16 cellular contexts compared by ENCODE assay signal in genomic region chr13:31154939-31155338, GRCh38. TPM values are rescaled to one million over a fixed set of nuclear protein-coding genes. Genes with fewer than 3 reads are reported as not detected.
DNase-seq lines count a peak whose midpoint lies in the region; ATAC-seq and TF ChIP-seq lines count a peak whose summit lies in the region.
"Had no signal": no experiment of that assay in that cellular context is flagged by ENCODE, and none has a peak within 500 bp of the region (broad histone marks: within the 10 kb centered on the region; RNA-seq: fewer than 3 reads in every experiment).

No MANE protein-coding gene starts in this region.

- BruUV-seq in Calu3 (replicated peaks; lab: Mats Ljungman, UMichigan), result no TSS peak

- H3K36me3 Mint-ChIP-seq in Calu3 (ENCODE audit: insufficient read depth, unreplicated experiment), result peaks cover 55% of the 10 kb centered on the region
- H3K36me3 Mint-ChIP-seq in natural killer cell treated with Interleukin-12 subunit alpha and Interleukin-12 subunit beta and Interleukin-15 and Interleukin-18, amount 100 ng/mL, for 72 hours, result peaks cover 51% of the 10 kb centered on the region

- peaks cover 6% of the 10 kb centered on the region for H3K4me1 Mint-ChIP-seq in Calu3 (ENCODE audit: low read depth, unreplicated experiment)
- peaks cover 21 to 29% of the 10 kb centered on the region in 2 donors for H3K4me1 Mint-ChIP-seq in natural killer cell treated with Interleukin-12 subunit alpha and Interleukin-12 subunit beta and Interleukin-15 and Interleukin-18, amount 100 ng/mL, for 72 hours (ENCODE audit: low read depth in 2 of 2)

- CTCF ChIA-PET in Calu3 (lab: Charles Lee), result interaction anchor here (0.6 kb wide), 1 partner anchor 57 kb away, joined by 4 read pairs; no protein-coding TSS in a partner anchor

- H3K4me3 ChIP-seq in fibroblast of villous mesenchyme (ENCODE audit: low read depth, low read length), result no peak overlapping the region
- H3K4me3 ChIP-seq: SJCRH30 had no signal

- no peaks in the 10 kb centered on the region for H3K9me3 Mint-ChIP-seq in Calu3 (ENCODE audit: low read depth, unreplicated experiment)
- no peaks in the 10 kb centered on the region for H3K9me3 Mint-ChIP-seq in natural killer cell treated with Interleukin-12 subunit alpha and Interleukin-12 subunit beta and Interleukin-15 and Interleukin-18, amount 100 ng/mL, for 72 hours
- H3K9me3 Mint-ChIP-seq: CD4-positive, CD25-positive, alpha-beta regulatory T cell; IgD-negative memory B cell had no signal

- no peak for DNase-seq in Calu3
- peak; percentile 13 for DNase-seq in LHCN-M2 (ENCODE audit: low read depth)
- peak; percentile 64 for DNase-seq in fibroblast of villous mesenchyme (ENCODE audit: low read depth)
- peak; percentile 6 for DNase-seq in renal cortical epithelial cell (ENCODE audit: low read depth)
- DNase-seq in natural killer cell treated with Interleukin-12 subunit alpha and Interleukin-12 subunit beta and Interleukin-15 and Interleukin-18, amount 100 ng/mL, for 72 hours (ENCODE audit: low spot score), result no peak
- DNase-seq in SW480 (ENCODE audit: low spot score), result no peak
- no peak for DNase-seq in DMS53 (lab: John Stamatoyannopoulos, UW)
- DNase-seq: ACHN; Caco-2; CD4-positive, CD25-positive, alpha-beta regulatory T cell; H7; NCI-H1417 treated with DMSO at 0.1 percent for 48 hours; NCI-H1930; SJCRH30 had no signal

- TF ChIP-seq CTCF in Calu3 (IDR thresholded peaks at IDR 0.05; ENCODE audit: unreplicated experiment), result no peak
- no peak for TF ChIP-seq CTCF in fibroblast of villous mesenchyme (IDR thresholded peaks at IDR 0.05; ENCODE audit: insufficient read depth, low read depth, low read length)

- H3K27ac Mint-ChIP-seq in Calu3 (ENCODE audit: unreplicated experiment), result peak overlapping the region; percentile 36
- H3K27ac Mint-ChIP-seq in natural killer cell treated with Interleukin-12 subunit alpha and Interleukin-12 subunit beta and Interleukin-15 and Interleukin-18, amount 100 ng/mL, for 72 hours, result peak overlapping the region in 1 of 2 donors; percentile 61
- H3K27ac Mint-ChIP-seq: B cell, IgD-negative memory B cell had no signal

- H3K4me3 Mint-ChIP-seq in Calu3 (ENCODE audit: low read depth, unreplicated experiment), result peak overlapping the region; percentile 19
- H3K4me3 Mint-ChIP-seq in natural killer cell treated with Interleukin-12 subunit alpha and Interleukin-12 subunit beta and Interleukin-15 and Interleukin-18, amount 100 ng/mL, for 72 hours, result no peak overlapping the region
- H3K4me3 Mint-ChIP-seq: B cell; CD4-positive, CD25-positive, alpha-beta regulatory T cell; IgD-negative memory B cell had no signal

- no peaks in the 10 kb centered on the region for H3K27me3 Mint-ChIP-seq in Calu3 (ENCODE audit: unreplicated experiment)
- H3K27me3 Mint-ChIP-seq in natural killer cell treated with Interleukin-12 subunit alpha and Interleukin-12 subunit beta and Interleukin-15 and Interleukin-18, amount 100 ng/mL, for 72 hours, result no peaks in the 10 kb centered on the region
- H3K27me3 Mint-ChIP-seq: B cell; CD4-positive, CD25-positive, alpha-beta regulatory T cell; IgD-negative memory B cell had no signal

- ATAC-seq in natural killer cell treated with Interleukin-12 subunit alpha and Interleukin-12 subunit beta and Interleukin-15 and Interleukin-18, amount 100 ng/mL, for 72 hours, result no peak

- intact Hi-C loops in Calu3 (cut with micrococcal nuclease; ENCODE audit: unreplicated experiment), result no loop called here

RNA-seq across cellular contexts. Expression of gene HSPH1, which starts 6.8 kb away (rescaled TPM):
- total RNA-seq in Calu3 (2022) (186 and 216 TPM in 2 replicates), LHCN-M2 (2014; rRNA removed) (54.4 and 70.6 TPM in 2 replicates), fibroblast of villous mesenchyme (42.2 and 70.8 TPM in 2 replicates), renal cortical epithelial cell (50.0 and 102 TPM in 2 replicates)
- 31.7 TPM for polyA plus RNA-seq in LHCN-M2 (2012)
- 100 to 1,000 TPM; 128 to 207 TPM for total RNA-seq in natural killer cell treated with Interleukin-12 subunit alpha and Interleukin-12 subunit beta and Interleukin-15 and Interleukin-18, amount 100 ng/mL, for 72 hours

RNA-seq across cellular contexts. Expression of gene B3GLCT, which starts 44.8 kb away (rescaled TPM):
- 5.1 and 5.8 TPM in 2 replicates for total RNA-seq in Calu3 (2022)
- total RNA-seq in LHCN-M2 (2014; rRNA removed), result 9.1 and 10.5 TPM in 2 replicates
- 3.3 TPM for polyA plus RNA-seq in LHCN-M2 (2012)
- 12.2 and 16.0 TPM in 2 replicates for total RNA-seq in fibroblast of villous mesenchyme
- 8.5 and 9.9 TPM in 2 replicates for total RNA-seq in renal cortical epithelial cell
- 1 to 10 TPM; 5.1 to 5.7 TPM for total RNA-seq in natural killer cell treated with Interleukin-12 subunit alpha and Interleukin-12 subunit beta and Interleukin-15 and Interleukin-18, amount 100 ng/mL, for 72 hours

Comparison
In these comparisons a context has a peak if more than half of its experiments do, and no peak if none do; other contexts are left out.
1. DNase-seq: peak in LHCN-M2 (single experiment), fibroblast of villous mesenchyme (single experiment) and renal cortical epithelial cell (single experiment); none in Calu3 (single experiment), natural killer cell treated with Interleukin-12 subunit alpha and Interleukin-12 subunit beta and Interleukin-15 and Interleukin-18, amount 100 ng/mL, for 72 hours (single experiment), SW480 (single experiment) and DMS53 (single experiment).